In the genomic region with DNA sequence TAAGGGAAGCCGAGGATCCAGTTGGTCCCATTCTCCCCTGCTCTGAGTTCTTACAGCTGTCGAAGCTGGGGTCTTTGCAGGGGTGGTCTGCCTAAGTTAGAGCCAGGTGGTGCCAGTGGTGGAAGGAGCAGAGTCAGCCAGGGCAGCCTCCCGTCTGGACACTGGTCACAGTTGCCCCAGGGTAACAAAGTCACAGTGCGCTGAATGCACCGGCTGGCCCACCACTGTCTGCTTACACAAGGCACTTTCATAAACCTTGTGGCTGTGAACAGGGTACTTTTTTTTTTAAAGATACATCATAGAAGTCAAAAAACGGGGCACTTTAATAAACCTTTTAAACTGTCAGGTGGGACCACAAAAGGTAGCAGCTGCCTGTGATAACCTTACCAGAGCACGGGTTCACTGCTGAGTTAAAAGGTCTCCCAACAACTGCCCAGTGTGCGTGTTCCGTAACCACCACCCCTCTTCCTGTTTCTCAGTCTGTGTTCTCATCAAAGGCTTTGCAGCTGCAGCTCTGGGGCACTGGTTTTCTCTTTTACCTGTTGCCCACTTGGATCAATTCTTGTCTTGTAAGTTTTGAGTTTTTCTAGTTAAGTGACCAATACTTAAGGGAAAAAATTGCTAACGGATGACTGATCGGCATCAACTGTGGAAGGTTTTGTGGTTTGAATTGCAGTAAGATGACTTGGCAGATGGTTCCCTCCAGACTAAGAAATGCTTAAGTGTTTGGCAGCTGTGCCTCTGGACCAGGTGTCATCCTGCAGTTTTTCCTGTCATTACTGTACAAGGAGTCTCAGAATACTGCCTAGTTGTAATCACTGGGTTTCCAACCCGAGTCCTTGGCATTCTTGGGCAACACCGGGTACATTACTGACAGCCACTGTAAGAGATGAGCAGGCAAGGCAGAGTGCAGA, we compare ENCODE assay signal across 8 cellular contexts. TPM values are rescaled to one million over a fixed set of nuclear protein-coding genes. Genes with fewer than 3 reads are reported as not detected.
DNase-seq lines count a peak whose midpoint lies in the region; ATAC-seq and TF ChIP-seq lines count a peak whose summit lies in the region.

No MANE protein-coding gene starts in this region.

- no peaks in the 10 kb centered on the region for H3K9me3 ChIP-seq in right cardiac atrium (ENCODE audit: control insufficient read depth, low read length)

- 86% methylated on average over 13 of the region's 13 CpGs for WGBS in right cardiac atrium

- DNase-seq in HL-60 (ENCODE audit: low read depth in 1 of 2, low spot score in 1 of 2), result peak; percentile 7 to 53
- DNase-seq in activated CD4-positive, alpha-beta T cell treated with anti-CD3 and anti-CD28 coated beads, Interleukin-2, amount 50 U/mL, for 48 hours, result peak; percentile 52 to 58
- DNase-seq in fibroblast of gingiva (ENCODE audit: low read depth), result peak; percentile 51
- DNase-seq in stimulated activated CD8-positive, alpha-beta memory T cell treated with anti-CD3 and anti-CD28 coated beads, Interleukin-4, amount 100 ng/mL, for 48 hours, result peak; percentile 72
- no peak for DNase-seq in right cardiac atrium
- DNase-seq in Right ventricle myocardium inferior (ENCODE audit: missing footprints), result no peak
- DNase-seq in COLO829 (ENCODE audit: low spot score), result no peak

- intact Hi-C loops in right cardiac atrium (cut with DNase I) (no loop called here), Right ventricle myocardium inferior (cut with DNase I) (no loop called here)

- no peaks in the 10 kb centered on the region for H3K4me1 ChIP-seq in right cardiac atrium (ENCODE audit: control insufficient read depth, insufficient read depth, low read length)

- H3K4me3 ChIP-seq in HL-60 (replicated peaks; ENCODE audit: insufficient read depth, low read length) (no peak overlapping the region), right cardiac atrium (ENCODE audit: low read length) (no peak overlapping the region)

- H3K27ac ChIP-seq in HL-60 (replicated peaks), result peak overlapping the region; percentile 43
- H3K27ac ChIP-seq in right cardiac atrium (ENCODE audit: low read length), result no peak overlapping the region

- H3K27me3 ChIP-seq in HL-60 (ENCODE audit: insufficient read depth, poor library complexity, severe bottlenecking), result no peaks in the 10 kb centered on the region
- no peaks in the 10 kb centered on the region for H3K27me3 ChIP-seq in right cardiac atrium (ENCODE audit: control insufficient read depth, insufficient read depth)

- TF ChIP-seq CTCF in HL-60 (IDR thresholded peaks at IDR 0.05; ENCODE audit: insufficient read depth, low read length), result no peak

- ATAC-seq in HG03108 (IDR thresholded peaks at IDR 0.05; ENCODE audit: unreplicated experiment) (no peak), right cardiac atrium (no peak), Right ventricle myocardium inferior (no peak)

RNA-seq across cellular contexts. Expression of gene DYNC1H1, which starts 55.9 kb away (rescaled TPM):
- 100 to 1,000 TPM; 287 to 411 (median 341) TPM for total RNA-seq in right cardiac atrium
- 188 TPM for polyA plus RNA-seq in right cardiac atrium
- total RNA-seq in Right ventricle myocardium inferior, result 348 TPM

Comparison
In these comparisons a context has a peak if more than half of its experiments do, and no peak if none do; other contexts are left out.
1. DNase-seq: peak in HL-60 (2 of 2), activated CD4-positive, alpha-beta T cell treated with anti-CD3 and anti-CD28 coated beads, Interleukin-2, amount 50 U/mL, for 48 hours (2 of 2), fibroblast of gingiva (single experiment) and stimulated activated CD8-positive, alpha-beta memory T cell treated with anti-CD3 and anti-CD28 coated beads, Interleukin-4, amount 100 ng/mL, for 48 hours (single experiment); none in right cardiac atrium (0 of 3), Right ventricle myocardium inferior (single experiment) and COLO829 (single experiment).